In the genomic region with DNA sequence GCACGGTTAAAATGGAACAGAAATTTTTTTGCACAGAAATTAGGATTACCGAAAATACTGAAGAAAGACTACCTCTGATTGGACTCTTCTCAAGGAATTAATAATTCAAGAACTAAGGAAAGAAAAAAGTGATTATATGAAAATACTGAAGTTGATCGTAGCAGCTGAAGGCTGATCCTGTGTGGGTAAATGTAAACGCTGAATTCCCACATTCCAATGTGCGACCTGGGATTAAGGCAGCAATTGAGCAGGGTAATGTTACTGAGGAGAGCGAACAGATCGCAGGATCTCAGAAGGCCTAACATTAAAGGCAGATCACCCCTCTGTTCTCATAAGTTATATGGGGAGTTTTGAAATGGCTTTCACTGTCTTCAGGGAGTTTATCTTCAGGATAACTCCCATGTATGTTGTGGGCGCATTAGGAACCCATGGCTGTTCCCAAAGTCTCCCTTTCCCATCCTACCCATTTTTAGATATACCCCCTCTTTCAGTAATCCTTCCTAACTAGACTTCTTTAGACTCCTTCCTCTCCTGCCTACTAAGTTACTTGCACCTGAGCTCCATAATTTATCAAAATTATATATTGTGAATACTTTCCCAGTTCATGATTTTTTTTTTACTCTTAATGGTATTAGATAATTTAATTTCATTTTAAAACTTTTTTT, we compare ENCODE assay signal across 8 cellular contexts. TPM values are rescaled to one million over a fixed set of nuclear protein-coding genes. Genes with fewer than 3 reads are reported as not detected.
DNase-seq lines count a peak whose midpoint lies in the region; TF ChIP-seq lines count a peak whose summit lies in the region.

No MANE protein-coding gene starts in this region.

- H3K9me3 ChIP-seq in smooth muscle cell (replicated peaks; ENCODE audit: low read depth): no peaks in the 10 kb centered on the region

- peak overlapping the region; percentile 70 for H3K9ac ChIP-seq in smooth muscle cell (ENCODE audit: low read depth)

- in situ Hi-C loops in SK-MEL-5 (cut with HindIII; ENCODE audit: low pct_unique_long_range_greater_than_20kb, low sequenced_read_pairs): no loop called here

- 21% methylated on average over 8 of the region's 8 CpGs for WGBS in smooth muscle cell (ENCODE audit: low lambda C conversion rate)

- H3K4me1 ChIP-seq in smooth muscle cell (ENCODE audit: low read depth): peaks cover 17% of the 10 kb centered on the region

- no peaks in the 10 kb centered on the region for H3K27me3 ChIP-seq in smooth muscle cell (ENCODE audit: low read depth)

- H3K4me3 ChIP-seq in fibroblast of villous mesenchyme (ENCODE audit: low read depth, low read length) (peak overlapping the region; percentile 78), smooth muscle cell (peak overlapping the region; percentile 64)

- TF ChIP-seq CTCF in fibroblast of villous mesenchyme (IDR thresholded peaks at IDR 0.05; ENCODE audit: insufficient read depth, low read depth, low read length) (no peak), smooth muscle cell (IDR thresholded peaks at IDR 0.05; ENCODE audit: borderline replicate concordance, insufficient read depth, poor library complexity, severe bottlenecking) (no peak)

- H3K4me2 ChIP-seq in smooth muscle cell: peak overlapping the region; percentile 97

- H3F3A ChIP-seq in smooth muscle cell (ENCODE audit: low read depth): peaks cover 5% of the 10 kb centered on the region

- peaks cover 14% of the 10 kb centered on the region for H3K79me2 ChIP-seq in smooth muscle cell (ENCODE audit: low read depth)

- DNase-seq in DMS 273 (lab: John Stamatoyannopoulos, UW; ENCODE audit: unreplicated experiment) (peak; percentile 31), DMS 273 treated with DMSO at 0.1 percent for 48 hours (lab: John Stamatoyannopoulos, UW) (no peak), SK-MEL-5 (ENCODE audit: low read depth, low spot score) (peak; percentile 7), fibroblast of villous mesenchyme (ENCODE audit: low read depth) (peak; percentile 4), smooth muscle cell (lab: John Stamatoyannopoulos, UW; ENCODE audit: unreplicated experiment) (no peak), inferior parietal cortex (ENCODE audit: extremely low spot score) (no peak), NCI-H345 (lab: John Stamatoyannopoulos, UW) (no peak)
- no peak for DNase-seq in stimulated activated CD4-positive, alpha-beta T cell treated with anti-CD3 and anti-CD28 coated beads, Interleukin-4, amount 100 ng/mL, for 4 hours

- H4K20me1 ChIP-seq in smooth muscle cell (ENCODE audit: low read depth): no peaks in the 10 kb centered on the region

- H2AFZ ChIP-seq in smooth muscle cell (ENCODE audit: low read depth): peak overlapping the region; percentile 80

- H3K36me3 ChIP-seq in smooth muscle cell (ENCODE audit: low read depth): no peaks in the 10 kb centered on the region

- peak overlapping the region; percentile 9 for H3K27ac ChIP-seq in smooth muscle cell (ENCODE audit: low read depth)

RNA-seq across cellular contexts. Expression of a gene that starts 1.0 kb away (rescaled TPM):
- 87.2 and 88.9 TPM in 2 replicates for total RNA-seq in SK-MEL-5 (2014; rRNA removed; shearing (Covaris generic))
- polyA plus RNA-seq in SK-MEL-5 (2015; cell fraction: cytosol; rRNA removed): 96.9 and 114 TPM in 2 replicates
- polyA plus RNA-seq in SK-MEL-5 (2015; cell fraction: nucleus; rRNA removed): 28.9 and 32.1 TPM in 2 replicates
- total RNA-seq in fibroblast of villous mesenchyme (37.0 and 42.7 TPM in 2 replicates), smooth muscle cell (54.5 and 60.6 TPM in 2 replicates)
- 64.4 and 64.8 TPM in 2 replicates for polyA plus RNA-seq in smooth muscle cell

RNA-seq across cellular contexts. Expression of a gene that starts 28.2 kb away (rescaled TPM):
- 15.5 and 20.9 TPM in 2 replicates for total RNA-seq in SK-MEL-5 (2014; rRNA removed; shearing (Covaris generic))
- 20.4 and 29.7 TPM in 2 replicates for polyA plus RNA-seq in SK-MEL-5 (2015; cell fraction: cytosol; rRNA removed)
- polyA plus RNA-seq in SK-MEL-5 (2015; cell fraction: nucleus; rRNA removed): 13.8 and 24.2 TPM in 2 replicates
- total RNA-seq in fibroblast of villous mesenchyme (16.8 and 24.6 TPM in 2 replicates), smooth muscle cell (33.7 and 44.5 TPM in 2 replicates)
- 9.3 and 14.9 TPM in 2 replicates for polyA plus RNA-seq in smooth muscle cell

Comparison
In these comparisons a context has a peak if more than half of its experiments do, and no peak if none do; other contexts are left out.
1. DNase-seq: peak in DMS 273 (single experiment), SK-MEL-5 (single experiment) and fibroblast of villous mesenchyme (single experiment); none in DMS 273 treated with DMSO at 0.1 percent for 48 hours (single experiment), smooth muscle cell (single experiment), stimulated activated CD4-positive, alpha-beta T cell treated with anti-CD3 and anti-CD28 coated beads, Interleukin-4, amount 100 ng/mL, for 4 hours (0 of 2), inferior parietal cortex (single experiment) and NCI-H345 (single experiment).